17 cellular contexts compared by ENCODE assay signal in the genomic region with DNA sequence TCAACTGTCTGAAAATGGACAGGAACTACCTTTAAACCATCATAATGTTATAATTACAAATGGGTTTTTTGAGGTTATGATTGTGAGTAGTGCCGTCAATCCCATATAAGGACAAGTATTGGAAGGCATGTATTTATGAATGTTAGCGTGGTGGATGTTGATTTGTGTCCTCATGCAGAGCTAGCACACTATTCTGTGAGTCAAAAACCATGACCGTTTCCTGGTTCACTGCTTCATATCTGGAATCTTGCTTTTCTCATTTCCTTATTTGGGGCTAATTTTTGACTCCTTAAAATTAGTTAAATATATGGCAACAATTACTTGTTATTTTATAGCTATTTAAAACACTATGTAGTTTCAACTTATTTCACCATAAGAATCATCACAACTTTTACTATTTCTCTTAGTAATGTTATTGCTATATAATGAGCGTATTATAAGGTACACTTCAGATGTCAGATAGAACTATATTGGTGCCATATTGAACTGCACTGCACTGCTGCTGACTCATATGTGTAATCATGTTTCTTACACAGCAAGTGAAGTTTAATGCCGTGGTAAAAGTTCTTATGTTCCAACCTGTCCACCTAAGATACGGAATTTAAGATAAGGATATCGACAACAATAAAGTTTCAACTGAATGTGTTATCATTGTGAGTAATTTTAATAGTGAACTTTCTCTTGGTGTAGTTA.
DNase-seq lines count a peak whose midpoint lies in the region; ATAC-seq and TF ChIP-seq lines count a peak whose summit lies in the region.
"Had no signal": no experiment of that assay in that cellular context is flagged by ENCODE, and none has a peak within 500 bp of the region (broad histone marks: within the 10 kb centered on the region; RNA-seq: fewer than 3 reads in every experiment).

No MANE protein-coding gene starts in this region.

- DNase-seq in left lobe of liver (ENCODE audit: low spot score) (no peak), NCI-H526 (lab: John Stamatoyannopoulos, UW) (no peak), adrenal gland (no peak), medulla oblongata (ENCODE audit: extremely low spot score) (no peak)
- DNase-seq: aorta; effector memory CD8-positive, alpha-beta T cell; heart right ventricle; Kasumi-1; lower lobe of right lung; NCI-H2227 treated with DMSO at 0.1 percent for 48 hours; stimulated activated CD4-positive, alpha-beta T cell treated with anti-CD3 and anti-CD28 coated beads, Interleukin-1b, Interleukin-23, amount 100 ng/mL, for 48 hours; stimulated activated naive CD4-positive, alpha-beta T cell had no signal

- H3K36me3 ChIP-seq in adrenal gland (replicated peaks in 1 of 2), result no peaks in the 10 kb centered on the region
- H3K36me3 ChIP-seq: heart right ventricle, lower lobe of right lung had no signal

- no peaks in the 10 kb centered on the region for H3K4me1 ChIP-seq in adrenal gland (replicated peaks in 1 of 2)
- H3K4me1 ChIP-seq: heart right ventricle, lower lobe of right lung had no signal

- WGBS in adrenal gland, 4 donors, result 93 to 96% (median 95%) methylated on average over 7 of the region's 7 CpGs

- H3K4me3 ChIP-seq in adrenal gland, result no peak overlapping the region
- H3K4me3 ChIP-seq: heart right ventricle, lower lobe of right lung had no signal

- ATAC-seq in GM18520 (IDR thresholded peaks at IDR 0.05; ENCODE audit: unreplicated experiment) (peak; percentile 69), GM21390 (IDR thresholded peaks at IDR 0.05; ENCODE audit: unreplicated experiment) (peak; percentile 93), HG02970 (IDR thresholded peaks at IDR 0.05; ENCODE audit: low FRiP score, unreplicated experiment) (peak; percentile 73), HG03565 (IDR thresholded peaks at IDR 0.05; ENCODE audit: unreplicated experiment) (peak; percentile 86), left lobe of liver (no peak)
- ATAC-seq: effector memory CD8-positive, alpha-beta T cell; HCT116; heart right ventricle; lower lobe of right lung had no signal

- no peaks in the 10 kb centered on the region for H3K9me3 ChIP-seq in adrenal gland (replicated peaks in 1 of 3)
- H3K9me3 ChIP-seq: heart right ventricle, lower lobe of right lung had no signal

- TF ChIP-seq CTCF in adrenal gland (IDR thresholded peaks at IDR 0.05), result no peak

- H3K27me3 ChIP-seq in adrenal gland, result no peaks in the 10 kb centered on the region
- H3K27me3 ChIP-seq: heart right ventricle had no signal

- no peak for TF ChIP-seq POLR2A in adrenal gland (IDR thresholded peaks at IDR 0.05)

- intact Hi-C loops in adrenal gland (cut with DNase I), result no loop called here

- no peak overlapping the region for H3K27ac ChIP-seq in adrenal gland
- H3K27ac ChIP-seq: heart right ventricle, lower lobe of right lung had no signal
